Comparison of ENCODE assay signal across 10 cellular contexts in the genomic region with DNA sequence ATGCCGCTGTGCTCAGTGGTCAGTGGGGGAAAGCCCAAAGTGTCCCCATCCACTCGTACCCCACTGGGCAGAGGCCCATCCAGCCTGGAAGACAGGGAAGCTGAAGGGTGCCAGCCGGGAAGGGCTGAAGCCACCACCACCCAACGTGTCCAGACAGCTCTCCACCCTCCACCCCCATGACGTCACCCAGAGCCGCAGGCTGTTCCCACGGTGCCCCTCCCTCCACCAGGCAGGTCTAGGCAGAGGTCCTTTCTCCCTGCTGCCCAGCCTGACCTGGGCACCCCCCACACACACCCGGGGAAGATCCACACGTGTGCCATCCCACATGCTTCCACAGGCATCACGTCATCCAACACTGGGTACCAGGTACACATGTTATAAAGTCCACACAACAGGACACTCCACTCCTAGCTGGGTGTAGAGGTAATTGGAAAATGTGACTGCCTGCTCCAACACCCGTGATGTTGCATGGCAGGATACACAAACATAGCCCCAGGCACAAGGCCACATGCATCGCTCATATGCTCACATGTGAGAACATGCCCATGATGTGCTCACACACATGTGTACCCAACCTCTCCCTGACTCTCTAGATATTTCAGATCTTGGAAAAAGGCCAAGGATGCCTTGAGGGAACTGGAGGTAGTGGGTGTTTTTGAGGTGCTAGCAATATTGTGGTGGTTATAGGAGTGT. TPM values are rescaled to one million over a fixed set of nuclear protein-coding genes. Genes with fewer than 3 reads are reported as not detected.
A peak's percentile ranks its signal among the peaks of the same experiment; 100 is the strongest.
DNase-seq lines count a peak whose midpoint lies in the region; ATAC-seq and TF ChIP-seq lines count a peak whose summit lies in the region.
"Had no signal": no experiment of that assay in that cellular context is flagged by ENCODE, and none has a peak within 500 bp of the region (broad histone marks: within the 10 kb centered on the region; RNA-seq: fewer than 3 reads in every experiment).

No MANE protein-coding gene starts in this region.

- peaks cover 48% of the 10 kb centered on the region for H3K4me1 Mint-ChIP-seq in activated CD8-positive, alpha-beta T cell treated with anti-CD3 and anti-CD28 coated beads, Interleukin-2, amount 10 ng/mL, durations not matched to agents 7 days and 5 days (ENCODE audit: low read depth)
- H3K4me1 Mint-ChIP-seq in activated CD8-positive, alpha-beta T cell treated with anti-CD3 and anti-CD28 coated beads for 36 hours (ENCODE audit: low read depth), result peaks cover 24% of the 10 kb centered on the region
- peaks cover 34% of the 10 kb centered on the region for H3K4me1 Mint-ChIP-seq in activated CD4-positive, alpha-beta memory T cell treated with anti-CD3 and anti-CD28 coated beads, Interleukin-2, amount 10 ng/mL, durations not matched to agents 7 days and 5 days

- H3K36me3 ChIP-seq in urinary bladder (ENCODE audit: insufficient read depth), result no peaks in the 10 kb centered on the region

- H3K9me3 Mint-ChIP-seq in activated CD8-positive, alpha-beta T cell treated with anti-CD3 and anti-CD28 coated beads, Interleukin-2, amount 10 ng/mL, durations not matched to agents 7 days and 5 days (ENCODE audit: insufficient read depth), result no peaks in the 10 kb centered on the region
- no peaks in the 10 kb centered on the region for H3K9me3 Mint-ChIP-seq in activated CD8-positive, alpha-beta T cell treated with anti-CD3 and anti-CD28 coated beads for 36 hours
- H3K9me3 Mint-ChIP-seq in activated CD4-positive, alpha-beta memory T cell treated with anti-CD3 and anti-CD28 coated beads, Interleukin-2, amount 10 ng/mL, durations not matched to agents 7 days and 5 days, result no peaks in the 10 kb centered on the region
- H3K9me3 Mint-ChIP-seq: activated naive CD4-positive, alpha-beta T cell treated with anti-CD3 and anti-CD28 coated beads, Interleukin-2, amount 50 U/mL, for 24 hours had no signal

- no peak for TF ChIP-seq CTCF in activated CD8-positive, alpha-beta T cell treated with anti-CD3 and anti-CD28 coated beads for 36 hours (IDR thresholded peaks at IDR 0.05)
- no peak for TF ChIP-seq CTCF in epithelial cell of esophagus (IDR thresholded peaks at IDR 0.05; ENCODE audit: insufficient read depth, low read depth, low read length, missing control alignments)

- no peak for DNase-seq in activated CD8-positive, alpha-beta T cell treated with anti-CD3 and anti-CD28 coated beads, Interleukin-2, amount 10 ng/mL, durations not matched to agents 7 days and 5 days
- DNase-seq in activated CD8-positive, alpha-beta T cell treated with anti-CD3 and anti-CD28 coated beads for 36 hours, result no peak
- peak; percentile 99 for DNase-seq in epithelial cell of esophagus (ENCODE audit: low read depth)
- DNase-seq in NCI-H510A treated with DMSO at 0.1 percent for 48 hours (lab: John Stamatoyannopoulos, UW), result no peak
- no peak for DNase-seq in activated CD4-positive, alpha-beta memory T cell treated with anti-CD3 and anti-CD28 coated beads, Interleukin-2, amount 10 ng/mL, durations not matched to agents 7 days and 5 days
- DNase-seq: NCI-H2227 treated with DMSO at 0.1 percent for 48 hours had no signal

- intact Hi-C loops in activated CD8-positive, alpha-beta T cell treated with anti-CD3 and anti-CD28 coated beads for 36 hours (cut with micrococcal nuclease), result no loop called here

- peak overlapping the region; percentile 25 for H3K27ac Mint-ChIP-seq in activated CD8-positive, alpha-beta T cell treated with anti-CD3 and anti-CD28 coated beads, Interleukin-2, amount 10 ng/mL, durations not matched to agents 7 days and 5 days
- H3K27ac Mint-ChIP-seq in activated CD8-positive, alpha-beta T cell treated with anti-CD3 and anti-CD28 coated beads for 36 hours, result no peak overlapping the region
- no peak overlapping the region for H3K27ac Mint-ChIP-seq in activated CD4-positive, alpha-beta memory T cell treated with anti-CD3 and anti-CD28 coated beads, Interleukin-2, amount 10 ng/mL, durations not matched to agents 7 days and 5 days
- H3K27ac Mint-ChIP-seq: activated naive CD4-positive, alpha-beta T cell treated with anti-CD3 and anti-CD28 coated beads, Interleukin-2, amount 50 U/mL, for 24 hours had no signal

- peaks cover 5% of the 10 kb centered on the region for H3K27me3 Mint-ChIP-seq in activated CD8-positive, alpha-beta T cell treated with anti-CD3 and anti-CD28 coated beads, Interleukin-2, amount 10 ng/mL, durations not matched to agents 7 days and 5 days (ENCODE audit: low read depth)
- no peaks in the 10 kb centered on the region for H3K27me3 Mint-ChIP-seq in activated CD8-positive, alpha-beta T cell treated with anti-CD3 and anti-CD28 coated beads for 36 hours
- H3K27me3 Mint-ChIP-seq in activated CD4-positive, alpha-beta memory T cell treated with anti-CD3 and anti-CD28 coated beads, Interleukin-2, amount 10 ng/mL, durations not matched to agents 7 days and 5 days, result peaks cover 2% of the 10 kb centered on the region
- H3K27me3 Mint-ChIP-seq: activated naive CD4-positive, alpha-beta T cell treated with anti-CD3 and anti-CD28 coated beads, Interleukin-2, amount 50 U/mL, for 24 hours had no signal

- H3K27ac ChIP-seq in urinary bladder (ENCODE audit: low read depth), result peak overlapping the region; percentile 13

- H3K4me3 Mint-ChIP-seq in activated CD8-positive, alpha-beta T cell treated with anti-CD3 and anti-CD28 coated beads, Interleukin-2, amount 10 ng/mL, durations not matched to agents 7 days and 5 days, result no peak overlapping the region
- H3K4me3 Mint-ChIP-seq in activated CD8-positive, alpha-beta T cell treated with anti-CD3 and anti-CD28 coated beads for 36 hours, result no peak overlapping the region
- no peak overlapping the region for H3K4me3 Mint-ChIP-seq in activated CD4-positive, alpha-beta memory T cell treated with anti-CD3 and anti-CD28 coated beads, Interleukin-2, amount 10 ng/mL, durations not matched to agents 7 days and 5 days
- H3K4me3 Mint-ChIP-seq: activated naive CD4-positive, alpha-beta T cell treated with anti-CD3 and anti-CD28 coated beads, Interleukin-2, amount 50 U/mL, for 24 hours had no signal

- CTCF ChIA-PET in activated CD8-positive, alpha-beta T cell treated with anti-CD3 and anti-CD28 coated beads, Interleukin-2, amount 10 ng/mL, durations not matched to agents 7 days and 5 days (lab: Charles Lee), result interaction anchor here (1.5 to 16.9 kb wide), 2 partner anchors 22 to 91 kb away, joined by 3 to 292 read pairs; partner anchors contain the start of genes KLHDC9 and PPOX
- CTCF ChIA-PET in activated CD8-positive, alpha-beta T cell treated with anti-CD3 and anti-CD28 coated beads for 36 hours (lab: Charles Lee), result interaction anchor here (1.5 to 11.1 kb wide), 2 partner anchors 22 to 77 kb away, joined by 4 to 200 read pairs; partner anchors contain the start of gene KLHDC9
- CTCF ChIA-PET in activated CD4-positive, alpha-beta memory T cell treated with anti-CD3 and anti-CD28 coated beads, Interleukin-2, amount 10 ng/mL, durations not matched to agents 7 days and 5 days (lab: Charles Lee), result interaction anchor here (0.5 to 11.4 kb wide), 2 partner anchors 21 to 34 kb away, joined by 3 to 128 read pairs; partner anchors contain the start of gene KLHDC9

- ATAC-seq in activated CD8-positive, alpha-beta T cell treated with anti-CD3 and anti-CD28 coated beads, Interleukin-2, amount 10 ng/mL, durations not matched to agents 7 days and 5 days, result no peak
- no peak for ATAC-seq in activated CD8-positive, alpha-beta T cell treated with anti-CD3 and anti-CD28 coated beads for 36 hours

- H3K4me3 ChIP-seq in epithelial cell of esophagus (ENCODE audit: low read length) (peak overlapping the region; percentile 43), urinary bladder (ENCODE audit: low read depth, low read length) (no peak overlapping the region)
- H3K4me3 ChIP-seq: lung had no signal

- POLR2A ChIA-PET in activated CD8-positive, alpha-beta T cell treated with anti-CD3 and anti-CD28 coated beads, Interleukin-2, amount 10 ng/mL, durations not matched to agents 7 days and 5 days (lab: Charles Lee), result no interaction called here
- POLR2A ChIA-PET in activated CD8-positive, alpha-beta T cell treated with anti-CD3 and anti-CD28 coated beads for 36 hours (lab: Charles Lee), result interaction anchor here (1.0 to 1.5 kb wide), 3 partner anchors 18 to 58 kb away, joined by 3 to 5 read pairs (median 4); partner anchors contain the start of gene DEDD
- POLR2A ChIA-PET in activated CD4-positive, alpha-beta memory T cell treated with anti-CD3 and anti-CD28 coated beads, Interleukin-2, amount 10 ng/mL, durations not matched to agents 7 days and 5 days (lab: Charles Lee), result interaction anchor here (1.3 to 1.4 kb wide), 2 partner anchors 29 to 42 kb away, joined by 4 read pairs; partner anchors contain the start of genes NIT1, PFDN2 and USF1

- H3K36me3 Mint-ChIP-seq in activated CD8-positive, alpha-beta T cell treated with anti-CD3 and anti-CD28 coated beads, Interleukin-2, amount 10 ng/mL, durations not matched to agents 7 days and 5 days (ENCODE audit: low read depth), result no peaks in the 10 kb centered on the region
- H3K36me3 Mint-ChIP-seq in activated CD8-positive, alpha-beta T cell treated with anti-CD3 and anti-CD28 coated beads for 36 hours (ENCODE audit: low read depth), result no peaks in the 10 kb centered on the region
- peaks cover under 1% of the 10 kb centered on the region for H3K36me3 Mint-ChIP-seq in activated CD4-positive, alpha-beta memory T cell treated with anti-CD3 and anti-CD28 coated beads, Interleukin-2, amount 10 ng/mL, durations not matched to agents 7 days and 5 days (ENCODE audit: low read depth)
- H3K36me3 Mint-ChIP-seq: activated naive CD4-positive, alpha-beta T cell treated with anti-CD3 and anti-CD28 coated beads, Interleukin-2, amount 50 U/mL, for 24 hours had no signal

- H3K4me1 ChIP-seq in urinary bladder (ENCODE audit: insufficient read depth), result no peaks in the 10 kb centered on the region

- 75% methylated on average over 12 of the region's 12 CpGs for WGBS in urinary bladder

RNA-seq across cellular contexts. Expression of gene ARHGAP30, which starts 5.1 kb away (rescaled TPM):
- 100 to 1,000 TPM; 277 to 281 TPM for total RNA-seq in activated CD8-positive, alpha-beta T cell treated with anti-CD3 and anti-CD28 coated beads, Interleukin-2, amount 10 ng/mL, durations not matched to agents 7 days and 5 days
- total RNA-seq in activated CD8-positive, alpha-beta T cell treated with anti-CD3 and anti-CD28 coated beads for 36 hours, result 100 to 1,000 TPM; 174 to 175 TPM
- total RNA-seq in urinary bladder, result 2.9 TPM
- 5.1 TPM for polyA plus RNA-seq in urinary bladder
- total RNA-seq in activated CD4-positive, alpha-beta memory T cell treated with anti-CD3 and anti-CD28 coated beads, Interleukin-2, amount 10 ng/mL, durations not matched to agents 7 days and 5 days, result 100 to 1,000 TPM; 331 to 339 TPM

RNA-seq across cellular contexts. Expression of gene NECTIN4, which starts 14.5 kb away (rescaled TPM):
- total RNA-seq in activated CD8-positive, alpha-beta T cell treated with anti-CD3 and anti-CD28 coated beads, Interleukin-2, amount 10 ng/mL, durations not matched to agents 7 days and 5 days, result not detected
- not detected for total RNA-seq in activated CD8-positive, alpha-beta T cell treated with anti-CD3 and anti-CD28 coated beads for 36 hours
- 12.2 TPM for total RNA-seq in urinary bladder
- polyA plus RNA-seq in urinary bladder, result 5.0 TPM
- total RNA-seq in activated CD4-positive, alpha-beta memory T cell treated with anti-CD3 and anti-CD28 coated beads, Interleukin-2, amount 10 ng/mL, durations not matched to agents 7 days and 5 days, result not detected
- total RNA-seq: cerebellum had no signal

RNA-seq across cellular contexts. Expression of gene KLHDC9, which starts 23.3 kb away (rescaled TPM):
- total RNA-seq in activated CD8-positive, alpha-beta T cell treated with anti-CD3 and anti-CD28 coated beads, Interleukin-2, amount 10 ng/mL, durations not matched to agents 7 days and 5 days, result under 1 TPM; 0.61 to 0.91 TPM
- under 1 TPM in 1 of 2 experiments, not detected in 1; 0.43 TPM for total RNA-seq in activated CD8-positive, alpha-beta T cell treated with anti-CD3 and anti-CD28 coated beads for 36 hours
- total RNA-seq in urinary bladder, result 1.3 TPM
- 8.4 TPM for polyA plus RNA-seq in urinary bladder
- total RNA-seq in activated CD4-positive, alpha-beta memory T cell treated with anti-CD3 and anti-CD28 coated beads, Interleukin-2, amount 10 ng/mL, durations not matched to agents 7 days and 5 days, result 1 to 10 TPM; 1.2 TPM

RNA-seq across cellular contexts. Expression of gene USF1, which starts 29.0 kb away (rescaled TPM):
- 10 to 100 TPM; 81.6 to 83.2 TPM for total RNA-seq in activated CD8-positive, alpha-beta T cell treated with anti-CD3 and anti-CD28 coated beads, Interleukin-2, amount 10 ng/mL, durations not matched to agents 7 days and 5 days
- total RNA-seq in activated CD8-positive, alpha-beta T cell treated with anti-CD3 and anti-CD28 coated beads for 36 hours, result 10 to 100 TPM; 50.0 to 52.1 TPM
- 46.7 TPM for total RNA-seq in urinary bladder
- 55.9 TPM for polyA plus RNA-seq in urinary bladder
- 10 to 100 TPM; 67.4 to 68.0 TPM for total RNA-seq in activated CD4-positive, alpha-beta memory T cell treated with anti-CD3 and anti-CD28 coated beads, Interleukin-2, amount 10 ng/mL, durations not matched to agents 7 days and 5 days

RNA-seq across cellular contexts. Expression of gene TSTD1, which starts 36.1 kb away (rescaled TPM):
- total RNA-seq in activated CD8-positive, alpha-beta T cell treated with anti-CD3 and anti-CD28 coated beads, Interleukin-2, amount 10 ng/mL, durations not matched to agents 7 days and 5 days, result 10 to 100 TPM; 63.2 to 63.3 TPM
- 10 to 100 TPM; 70.8 to 78.7 TPM for total RNA-seq in activated CD8-positive, alpha-beta T cell treated with anti-CD3 and anti-CD28 coated beads for 36 hours
- 23.1 TPM for total RNA-seq in urinary bladder
- 36.7 TPM for polyA plus RNA-seq in urinary bladder
- 10 to 100 TPM; 56.1 to 63.8 TPM for total RNA-seq in activated CD4-positive, alpha-beta memory T cell treated with anti-CD3 and anti-CD28 coated beads, Interleukin-2, amount 10 ng/mL, durations not matched to agents 7 days and 5 days

Comparison
In these comparisons a context has a peak if more than half of its experiments do, and no peak if none do; other contexts are left out.
1. RNA of gene ARHGAP30, which starts 5.1 kb away (total RNA-seq): 331 to 339 TPM in activated CD4-positive, alpha-beta memory T cell treated with anti-CD3 and anti-CD28 coated beads, Interleukin-2, amount 10 ng/mL, durations not matched to agents 7 days and 5 days, 277 to 281 TPM in activated CD8-positive, alpha-beta T cell treated with anti-CD3 and anti-CD28 coated beads, Interleukin-2, amount 10 ng/mL, durations not matched to agents 7 days and 5 days and 174 to 175 TPM in activated CD8-positive, alpha-beta T cell treated with anti-CD3 and anti-CD28 coated beads for 36 hours; 2.9 TPM in urinary bladder (single experiment); every median in the first group is over 10 times any median in the second.
2. RNA of gene NECTIN4, which starts 14.5 kb away (total RNA-seq): 12.2 TPM in urinary bladder (single experiment); not detected in activated CD8-positive, alpha-beta T cell treated with anti-CD3 and anti-CD28 coated beads for 36 hours, not detected in activated CD4-positive, alpha-beta memory T cell treated with anti-CD3 and anti-CD28 coated beads, Interleukin-2, amount 10 ng/mL, durations not matched to agents 7 days and 5 days and not detected in activated CD8-positive, alpha-beta T cell treated with anti-CD3 and anti-CD28 coated beads, Interleukin-2, amount 10 ng/mL, durations not matched to agents 7 days and 5 days; every median in the first group is over 10 times any median in the second.